In the genomic region with DNA sequence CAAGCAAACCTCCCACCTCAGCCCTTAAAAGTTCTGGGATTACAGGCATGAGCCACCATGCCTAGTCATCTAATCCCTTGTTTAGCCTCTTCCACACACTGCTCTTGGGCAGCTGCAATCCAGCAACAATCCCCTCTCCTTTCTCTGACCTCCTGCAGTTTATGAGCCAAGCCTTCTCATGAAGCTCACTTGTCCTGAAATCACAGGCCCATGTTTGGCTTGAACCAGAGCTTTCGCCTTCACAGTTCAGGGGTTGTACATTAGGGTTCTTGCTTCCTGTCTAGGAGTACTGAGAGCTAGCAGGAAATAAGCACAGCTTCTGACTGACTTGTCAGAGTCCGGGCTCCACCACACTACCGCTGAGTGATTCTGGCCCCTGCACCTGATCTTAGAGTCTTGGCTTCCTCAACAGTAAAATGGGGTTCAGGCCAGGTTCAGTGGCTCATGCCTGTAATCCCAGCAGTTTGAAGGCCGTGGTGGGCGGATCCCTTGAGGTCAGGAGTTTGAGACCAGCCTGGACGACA, we compare ENCODE assay signal across 1 cellular context.
TF ChIP-seq lines count a peak whose summit lies in the region.

No MANE protein-coding gene starts in this region.

TF ChIP-seq in K562, 482 proteins besides CTCF, POLR2A, EP300 and RAD21 (continued from another document):
- TF ChIP-seq, protein P1, sequence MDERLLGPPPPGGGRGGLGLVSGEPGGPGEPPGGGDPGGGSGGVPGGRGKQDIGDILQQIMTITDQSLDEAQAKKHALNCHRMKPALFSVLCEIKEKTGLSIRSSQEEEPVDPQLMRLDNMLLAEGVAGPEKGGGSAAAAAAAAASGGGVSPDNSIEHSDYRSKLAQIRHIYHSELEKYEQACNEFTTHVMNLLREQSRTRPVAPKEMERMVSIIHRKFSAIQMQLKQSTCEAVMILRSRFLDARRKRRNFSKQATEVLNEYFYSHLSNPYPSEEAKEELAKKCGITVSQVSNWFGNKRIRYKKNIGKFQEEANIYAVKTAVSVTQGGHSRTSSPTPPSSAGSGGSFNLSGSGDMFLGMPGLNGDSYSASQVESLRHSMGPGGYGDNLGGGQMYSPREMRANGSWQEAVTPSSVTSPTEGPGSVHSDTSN (CRISPR knock-in tag; IDR thresholded peaks at IDR 0.05; ENCODE audit: low read depth) = no peak
- TF ChIP-seq, protein P1 (tag; conservative IDR thresholded peaks at IDR 0.05; ENCODE audit: low read depth) = no peak
- TF ChIP-seq ZKSCAN3 (CRISPR knock-in tag; IDR thresholded peaks at IDR 0.05) (no peak), ARID2 (IDR thresholded peaks at IDR 0.05) (no peak), KAT7 (CRISPR knock-in tag; IDR thresholded peaks at IDR 0.05; ENCODE audit: borderline replicate concordance) (no peak), FOXJ3 (CRISPR knock-in tag; IDR thresholded peaks at IDR 0.05) (no peak), RNF2 (IDR thresholded peaks at IDR 0.05) (no peak), DPF2 (IDR thresholded peaks at IDR 0.05) (peak; percentile 34), SMARCA4 (IDR thresholded peaks at IDR 0.05) (peak; percentile 35; the same call in 1 of the 2 replicates), SMAD2 (IDR thresholded peaks at IDR 0.05; ENCODE audit: low read depth, low read length) (no peak), ZNF124 (CRISPR knock-in tag; IDR thresholded peaks at IDR 0.05) (no peak), BACH1 (tag; IDR thresholded peaks at IDR 0.05) (no peak), ZNF830 (CRISPR knock-in tag; IDR thresholded peaks at IDR 0.05) (no peak), C11orf30 (IDR thresholded peaks at IDR 0.05; ENCODE audit: low read depth) (0 out of 2 replicates have a peak, but pooled peaks have one; percentile 25), SREBF2 (CRISPR knock-in tag; IDR thresholded peaks at IDR 0.05) (no peak), ELF4 (CRISPR knock-in tag; IDR thresholded peaks at IDR 0.05) (no peak), SMARCE1 (IDR thresholded peaks at IDR 0.05) (0 out of 2 replicates have a peak, but pooled peaks have one; percentile 20), DMBX1 (CRISPR knock-in tag; IDR thresholded peaks at IDR 0.05; ENCODE audit: borderline replicate concordance) (no peak), ZFX (CRISPR knock-in tag; IDR thresholded peaks at IDR 0.05) (no peak), ZNF696 (CRISPR knock-in tag; conservative IDR thresholded peaks at IDR 0.05) (no peak), CBFA2T3 (IDR thresholded peaks at IDR 0.05) (0 out of 2 replicates have a peak, but pooled peaks have one; percentile 16), YBX1 (IDR thresholded peaks at IDR 0.05) (no peak), CREM (IDR thresholded peaks at IDR 0.05; ENCODE audit: low read depth) (no peak), ZNF263 (CRISPR knock-in tag; IDR thresholded peaks at IDR 0.05; ENCODE audit: borderline replicate concordance) (no peak), SRSF7 (optimal IDR thresholded peaks at IDR 0.05; ENCODE audit: low read depth, low read length) (no peak), HMG20B (CRISPR knock-in tag; IDR thresholded peaks at IDR 0.05) (no peak), MXI1 (IDR thresholded peaks at IDR 0.05; ENCODE audit: low read depth, low read length) (no peak), ZNF76 (CRISPR knock-in tag; IDR thresholded peaks at IDR 0.05; ENCODE audit: borderline replicate concordance) (no peak), ARHGAP35 (IDR thresholded peaks at IDR 0.05; ENCODE audit: partially characterized antibody) (no peak), FUS (optimal IDR thresholded peaks at IDR 0.05; ENCODE audit: low read depth, low read length) (no peak), ZNF408 (CRISPR knock-in tag; IDR thresholded peaks at IDR 0.05; ENCODE audit: low read depth) (no peak), MTA3 (IDR thresholded peaks at IDR 0.05; ENCODE audit: borderline replicate concordance) (0 out of 2 replicates have a peak, but pooled peaks have one; percentile 41), SMARCC2 (IDR thresholded peaks at IDR 0.05; ENCODE audit: low read depth) (no peak), NUFIP1 (IDR thresholded peaks at IDR 0.05; ENCODE audit: partially characterized antibody) (no peak), BRF1 (IDR thresholded peaks at IDR 0.05; ENCODE audit: borderline replicate concordance, extremely low read depth, insufficient read length) (no peak), GABPB2 (CRISPR knock-in tag; conservative IDR thresholded peaks at IDR 0.05) (no peak), ZNF140 (CRISPR knock-in tag; IDR thresholded peaks at IDR 0.05) (no peak), TSC22D4 (tag; IDR thresholded peaks at IDR 0.05) (no peak), SIX5 (IDR thresholded peaks at IDR 0.05; ENCODE audit: borderline replicate concordance in 1 of 2, insufficient read depth in 1 of 2, low read depth in 1 of 2, low read length in 2 of 2) (no peak), FOXM1 (IDR thresholded peaks at IDR 0.05; ENCODE audit: low read depth) (no peak), FOXM1 (CRISPR knock-in tag; IDR thresholded peaks at IDR 0.05; ENCODE audit: low read depth) (no peak), ZNF717 (CRISPR knock-in tag; IDR thresholded peaks at IDR 0.05) (no peak), FOXA1 (IDR thresholded peaks at IDR 0.05; ENCODE audit: borderline replicate concordance) (no peak), NFIC (IDR thresholded peaks at IDR 0.05) (no peak), ZC3H8 (IDR thresholded peaks at IDR 0.05) (no peak), ZNF785 (CRISPR knock-in tag; IDR thresholded peaks at IDR 0.05) (no peak), KLF10 (CRISPR knock-in tag; IDR thresholded peaks at IDR 0.05) (no peak)
- TF ChIP-seq, protein P2, sequence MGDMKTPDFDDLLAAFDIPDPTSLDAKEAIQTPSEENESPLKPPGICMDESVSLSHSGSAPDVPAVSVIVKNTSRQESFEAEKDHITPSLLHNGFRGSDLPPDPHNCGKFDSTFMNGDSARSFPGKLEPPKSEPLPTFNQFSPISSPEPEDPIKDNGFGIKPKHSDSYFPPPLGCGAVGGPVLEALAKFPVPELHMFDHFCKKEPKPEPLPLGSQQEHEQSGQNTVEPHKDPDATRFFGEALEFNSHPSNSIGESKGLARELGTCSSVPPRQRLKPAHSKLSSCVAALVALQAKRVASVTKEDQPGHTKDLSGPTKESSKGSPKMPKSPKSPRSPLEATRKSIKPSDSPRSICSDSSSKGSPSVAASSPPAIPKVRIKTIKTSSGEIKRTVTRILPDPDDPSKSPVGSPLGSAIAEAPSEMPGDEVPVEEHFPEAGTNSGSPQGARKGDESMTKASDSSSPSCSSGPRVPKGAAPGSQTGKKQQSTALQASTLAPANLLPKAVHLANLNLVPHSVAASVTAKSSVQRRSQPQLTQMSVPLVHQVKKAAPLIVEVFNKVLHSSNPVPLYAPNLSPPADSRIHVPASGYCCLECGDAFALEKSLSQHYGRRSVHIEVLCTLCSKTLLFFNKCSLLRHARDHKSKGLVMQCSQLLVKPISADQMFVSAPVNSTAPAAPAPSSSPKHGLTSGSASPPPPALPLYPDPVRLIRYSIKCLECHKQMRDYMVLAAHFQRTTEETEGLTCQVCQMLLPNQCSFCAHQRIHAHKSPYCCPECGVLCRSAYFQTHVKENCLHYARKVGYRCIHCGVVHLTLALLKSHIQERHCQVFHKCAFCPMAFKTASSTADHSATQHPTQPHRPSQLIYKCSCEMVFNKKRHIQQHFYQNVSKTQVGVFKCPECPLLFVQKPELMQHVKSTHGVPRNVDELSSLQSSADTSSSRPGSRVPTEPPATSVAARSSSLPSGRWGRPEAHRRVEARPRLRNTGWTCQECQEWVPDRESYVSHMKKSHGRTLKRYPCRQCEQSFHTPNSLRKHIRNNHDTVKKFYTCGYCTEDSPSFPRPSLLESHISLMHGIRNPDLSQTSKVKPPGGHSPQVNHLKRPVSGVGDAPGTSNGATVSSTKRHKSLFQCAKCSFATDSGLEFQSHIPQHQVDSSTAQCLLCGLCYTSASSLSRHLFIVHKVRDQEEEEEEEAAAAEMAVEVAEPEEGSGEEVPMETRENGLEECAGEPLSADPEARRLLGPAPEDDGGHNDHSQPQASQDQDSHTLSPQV (IDR thresholded peaks at IDR 0.05) = peak; percentile 92
- TF ChIP-seq, protein P3, sequence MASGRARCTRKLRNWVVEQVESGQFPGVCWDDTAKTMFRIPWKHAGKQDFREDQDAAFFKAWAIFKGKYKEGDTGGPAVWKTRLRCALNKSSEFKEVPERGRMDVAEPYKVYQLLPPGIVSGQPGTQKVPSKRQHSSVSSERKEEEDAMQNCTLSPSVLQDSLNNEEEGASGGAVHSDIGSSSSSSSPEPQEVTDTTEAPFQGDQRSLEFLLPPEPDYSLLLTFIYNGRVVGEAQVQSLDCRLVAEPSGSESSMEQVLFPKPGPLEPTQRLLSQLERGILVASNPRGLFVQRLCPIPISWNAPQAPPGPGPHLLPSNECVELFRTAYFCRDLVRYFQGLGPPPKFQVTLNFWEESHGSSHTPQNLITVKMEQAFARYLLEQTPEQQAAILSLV (tag; IDR thresholded peaks at IDR 0.05) = no peak
- TF ChIP-seq, protein P4, sequence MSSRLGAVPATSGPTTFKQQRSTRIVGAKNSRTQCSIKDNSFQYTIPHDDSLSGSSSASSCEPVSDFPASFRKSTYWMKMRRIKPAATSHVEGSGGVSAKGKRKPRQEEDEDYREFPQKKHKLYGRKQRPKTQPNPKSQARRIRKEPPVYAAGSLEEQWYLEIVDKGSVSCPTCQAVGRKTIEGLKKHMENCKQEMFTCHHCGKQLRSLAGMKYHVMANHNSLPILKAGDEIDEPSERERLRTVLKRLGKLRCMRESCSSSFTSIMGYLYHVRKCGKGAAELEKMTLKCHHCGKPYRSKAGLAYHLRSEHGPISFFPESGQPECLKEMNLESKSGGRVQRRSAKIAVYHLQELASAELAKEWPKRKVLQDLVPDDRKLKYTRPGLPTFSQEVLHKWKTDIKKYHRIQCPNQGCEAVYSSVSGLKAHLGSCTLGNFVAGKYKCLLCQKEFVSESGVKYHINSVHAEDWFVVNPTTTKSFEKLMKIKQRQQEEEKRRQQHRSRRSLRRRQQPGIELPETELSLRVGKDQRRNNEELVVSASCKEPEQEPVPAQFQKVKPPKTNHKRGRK (tag; IDR thresholded peaks at IDR 0.05) = no peak
- TF ChIP-seq, protein P5, sequence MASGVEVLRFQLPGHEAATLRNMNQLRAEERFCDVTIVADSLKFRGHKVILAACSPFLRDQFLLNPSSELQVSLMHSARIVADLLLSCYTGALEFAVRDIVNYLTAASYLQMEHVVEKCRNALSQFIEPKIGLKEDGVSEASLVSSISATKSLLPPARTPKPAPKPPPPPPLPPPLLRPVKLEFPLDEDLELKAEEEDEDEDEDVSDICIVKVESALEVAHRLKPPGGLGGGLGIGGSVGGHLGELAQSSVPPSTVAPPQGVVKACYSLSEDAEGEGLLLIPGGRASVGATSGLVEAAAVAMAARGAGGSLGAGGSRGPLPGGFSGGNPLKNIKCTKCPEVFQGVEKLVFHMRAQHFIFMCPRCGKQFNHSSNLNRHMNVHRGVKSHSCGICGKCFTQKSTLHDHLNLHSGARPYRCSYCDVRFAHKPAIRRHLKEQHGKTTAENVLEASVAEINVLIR (CRISPR knock-in tag; IDR thresholded peaks at IDR 0.05) = no peak
- TF ChIP-seq, protein P6, sequence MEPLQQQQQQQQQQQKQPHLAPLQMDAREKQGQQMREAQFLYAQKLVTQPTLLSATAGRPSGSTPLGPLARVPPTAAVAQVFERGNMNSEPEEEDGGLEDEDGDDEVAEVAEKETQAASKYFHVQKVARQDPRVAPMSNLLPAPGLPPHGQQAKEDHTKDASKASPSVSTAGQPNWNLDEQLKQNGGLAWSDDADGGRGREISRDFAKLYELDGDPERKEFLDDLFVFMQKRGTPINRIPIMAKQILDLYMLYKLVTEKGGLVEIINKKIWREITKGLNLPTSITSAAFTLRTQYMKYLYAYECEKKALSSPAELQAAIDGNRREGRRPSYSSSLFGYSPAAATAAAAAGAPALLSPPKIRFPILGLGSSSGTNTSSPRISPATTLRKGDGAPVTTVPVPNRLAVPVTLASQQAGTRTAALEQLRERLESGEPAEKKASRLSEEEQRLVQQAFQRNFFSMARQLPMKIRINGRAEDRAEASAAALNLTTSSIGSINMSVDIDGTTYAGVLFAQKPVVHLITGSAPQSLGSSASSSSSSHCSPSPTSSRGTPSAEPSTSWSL (CRISPR knock-in tag; IDR thresholded peaks at IDR 0.05; ENCODE audit: borderline replicate concordance) = no peak
- TF ChIP-seq, protein P7, sequence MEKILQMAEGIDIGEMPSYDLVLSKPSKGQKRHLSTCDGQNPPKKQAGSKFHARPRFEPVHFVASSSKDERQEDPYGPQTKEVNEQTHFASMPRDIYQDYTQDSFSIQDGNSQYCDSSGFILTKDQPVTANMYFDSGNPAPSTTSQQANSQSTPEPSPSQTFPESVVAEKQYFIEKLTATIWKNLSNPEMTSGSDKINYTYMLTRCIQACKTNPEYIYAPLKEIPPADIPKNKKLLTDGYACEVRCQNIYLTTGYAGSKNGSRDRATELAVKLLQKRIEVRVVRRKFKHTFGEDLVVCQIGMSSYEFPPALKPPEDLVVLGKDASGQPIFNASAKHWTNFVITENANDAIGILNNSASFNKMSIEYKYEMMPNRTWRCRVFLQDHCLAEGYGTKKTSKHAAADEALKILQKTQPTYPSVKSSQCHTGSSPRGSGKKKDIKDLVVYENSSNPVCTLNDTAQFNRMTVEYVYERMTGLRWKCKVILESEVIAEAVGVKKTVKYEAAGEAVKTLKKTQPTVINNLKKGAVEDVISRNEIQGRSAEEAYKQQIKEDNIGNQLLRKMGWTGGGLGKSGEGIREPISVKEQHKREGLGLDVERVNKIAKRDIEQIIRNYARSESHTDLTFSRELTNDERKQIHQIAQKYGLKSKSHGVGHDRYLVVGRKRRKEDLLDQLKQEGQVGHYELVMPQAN (IDR thresholded peaks at IDR 0.05; ENCODE audit: borderline replicate concordance) = no peak
